Comparison of ENCODE assay signal across 1 cellular context in the genomic region with DNA sequence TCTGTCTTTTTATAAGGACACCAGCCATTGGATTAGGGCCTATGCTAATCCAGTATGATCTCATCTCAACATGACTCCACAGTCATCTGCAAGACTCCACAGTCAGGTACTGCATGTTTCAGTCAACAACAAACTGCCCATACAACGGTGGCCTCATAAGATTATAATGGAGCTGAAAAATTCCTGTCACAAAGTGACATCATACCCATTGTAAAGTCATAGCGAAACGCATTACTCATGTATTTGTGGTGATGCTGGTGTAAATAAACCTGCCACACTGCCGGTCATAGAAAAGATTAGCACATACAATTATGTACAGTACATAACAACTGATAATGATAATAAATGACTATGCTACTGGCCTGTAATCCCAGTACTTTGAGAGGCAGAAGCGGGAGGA.
TF ChIP-seq lines count a peak whose summit lies in the region.

No MANE protein-coding gene starts in this region.

TF ChIP-seq in GM12878, 131 proteins besides CTCF, POLR2A, EP300 and RAD21 (continued from another document):
- TF ChIP-seq, protein P1, sequence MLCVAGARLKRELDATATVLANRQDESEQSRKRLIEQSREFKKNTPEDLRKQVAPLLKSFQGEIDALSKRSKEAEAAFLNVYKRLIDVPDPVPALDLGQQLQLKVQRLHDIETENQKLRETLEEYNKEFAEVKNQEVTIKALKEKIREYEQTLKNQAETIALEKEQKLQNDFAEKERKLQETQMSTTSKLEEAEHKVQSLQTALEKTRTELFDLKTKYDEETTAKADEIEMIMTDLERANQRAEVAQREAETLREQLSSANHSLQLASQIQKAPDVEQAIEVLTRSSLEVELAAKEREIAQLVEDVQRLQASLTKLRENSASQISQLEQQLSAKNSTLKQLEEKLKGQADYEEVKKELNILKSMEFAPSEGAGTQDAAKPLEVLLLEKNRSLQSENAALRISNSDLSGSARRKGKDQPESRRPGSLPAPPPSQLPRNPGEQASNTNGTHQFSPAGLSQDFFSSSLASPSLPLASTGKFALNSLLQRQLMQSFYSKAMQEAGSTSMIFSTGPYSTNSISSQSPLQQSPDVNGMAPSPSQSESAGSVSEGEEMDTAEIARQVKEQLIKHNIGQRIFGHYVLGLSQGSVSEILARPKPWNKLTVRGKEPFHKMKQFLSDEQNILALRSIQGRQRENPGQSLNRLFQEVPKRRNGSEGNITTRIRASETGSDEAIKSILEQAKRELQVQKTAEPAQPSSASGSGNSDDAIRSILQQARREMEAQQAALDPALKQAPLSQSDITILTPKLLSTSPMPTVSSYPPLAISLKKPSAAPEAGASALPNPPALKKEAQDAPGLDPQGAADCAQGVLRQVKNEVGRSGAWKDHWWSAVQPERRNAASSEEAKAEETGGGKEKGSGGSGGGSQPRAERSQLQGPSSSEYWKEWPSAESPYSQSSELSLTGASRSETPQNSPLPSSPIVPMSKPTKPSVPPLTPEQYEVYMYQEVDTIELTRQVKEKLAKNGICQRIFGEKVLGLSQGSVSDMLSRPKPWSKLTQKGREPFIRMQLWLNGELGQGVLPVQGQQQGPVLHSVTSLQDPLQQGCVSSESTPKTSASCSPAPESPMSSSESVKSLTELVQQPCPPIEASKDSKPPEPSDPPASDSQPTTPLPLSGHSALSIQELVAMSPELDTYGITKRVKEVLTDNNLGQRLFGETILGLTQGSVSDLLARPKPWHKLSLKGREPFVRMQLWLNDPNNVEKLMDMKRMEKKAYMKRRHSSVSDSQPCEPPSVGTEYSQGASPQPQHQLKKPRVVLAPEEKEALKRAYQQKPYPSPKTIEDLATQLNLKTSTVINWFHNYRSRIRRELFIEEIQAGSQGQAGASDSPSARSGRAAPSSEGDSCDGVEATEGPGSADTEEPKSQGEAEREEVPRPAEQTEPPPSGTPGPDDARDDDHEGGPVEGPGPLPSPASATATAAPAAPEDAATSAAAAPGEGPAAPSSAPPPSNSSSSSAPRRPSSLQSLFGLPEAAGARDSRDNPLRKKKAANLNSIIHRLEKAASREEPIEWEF (IDR thresholded peaks at IDR 0.05; ENCODE audit: insufficient replicate concordance, low read depth, low read length) = no peak
- peak; percentile 68 for TF ChIP-seq NR2F1 (conservative IDR thresholded peaks at IDR 0.05)
- TF ChIP-seq BHLHE40 (IDR thresholded peaks at IDR 0.05; ENCODE audit: borderline replicate concordance in 1 of 2, low read depth in 2 of 2, low read length in 1 of 2) = peak in 1 of 2 experiments; percentile 73; a peak in 2 of 4 replicates
- TF ChIP-seq STAT1 (conservative IDR thresholded peaks at IDR 0.05) = no peak
- TF ChIP-seq NFYA (IDR thresholded peaks at IDR 0.05; ENCODE audit: borderline replicate concordance, low read depth, low read length) = no peak
- peak; percentile 85 for TF ChIP-seq MTA2 (IDR thresholded peaks at IDR 0.05; ENCODE audit: low read depth)
- TF ChIP-seq IKZF2 (IDR thresholded peaks at IDR 0.05) = peak; percentile 73 to 81
- TF ChIP-seq JUNB (IDR thresholded peaks at IDR 0.05) = peak; percentile 71
- no peak for TF ChIP-seq PML (IDR thresholded peaks at IDR 0.05; ENCODE audit: low read length)
- 0 out of 2 replicates have a peak, but pooled peaks have one; percentile 33 for TF ChIP-seq JUND (IDR thresholded peaks at IDR 0.05; ENCODE audit: low read depth, low read length)
- peak; percentile 64; the same call in 1 of the 2 replicates for TF ChIP-seq RUNX3 (IDR thresholded peaks at IDR 0.05; ENCODE audit: low read length)
- TF ChIP-seq EGR1 (IDR thresholded peaks at IDR 0.05; ENCODE audit: borderline replicate concordance in 1 of 2, low read depth in 2 of 2, low read length in 2 of 2) = no peak
- TF ChIP-seq, protein P2, sequence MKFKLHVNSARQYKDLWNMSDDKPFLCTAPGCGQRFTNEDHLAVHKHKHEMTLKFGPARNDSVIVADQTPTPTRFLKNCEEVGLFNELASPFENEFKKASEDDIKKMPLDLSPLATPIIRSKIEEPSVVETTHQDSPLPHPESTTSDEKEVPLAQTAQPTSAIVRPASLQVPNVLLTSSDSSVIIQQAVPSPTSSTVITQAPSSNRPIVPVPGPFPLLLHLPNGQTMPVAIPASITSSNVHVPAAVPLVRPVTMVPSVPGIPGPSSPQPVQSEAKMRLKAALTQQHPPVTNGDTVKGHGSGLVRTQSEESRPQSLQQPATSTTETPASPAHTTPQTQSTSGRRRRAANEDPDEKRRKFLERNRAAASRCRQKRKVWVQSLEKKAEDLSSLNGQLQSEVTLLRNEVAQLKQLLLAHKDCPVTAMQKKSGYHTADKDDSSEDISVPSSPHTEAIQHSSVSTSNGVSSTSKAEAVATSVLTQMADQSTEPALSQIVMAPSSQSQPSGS (IDR thresholded peaks at IDR 0.05; ENCODE audit: low read length) = peak; percentile 74
- TF ChIP-seq ATF7 (IDR thresholded peaks at IDR 0.05; ENCODE audit: low read depth) = peak; percentile 98
- TF ChIP-seq BCL11A (IDR thresholded peaks at IDR 0.05; ENCODE audit: low read depth, low read length) = 0 out of 2 replicates have a peak, but pooled peaks have one; percentile 14
